Comparison of ENCODE assay signal across 7 cellular contexts in genomic region chr1:183318433-183318832, GRCh38.
A peak's percentile ranks its signal among the peaks of the same experiment; 100 is the strongest.
DNase-seq lines count a peak whose midpoint lies in the region; ATAC-seq, FAIRE-seq and TF ChIP-seq lines count a peak whose summit lies in the region.

No MANE protein-coding gene starts in this region.

- FAIRE-seq in bronchial epithelial cell (lab: Jason Lieb, UNC), result no peak

- no peaks in the 10 kb centered on the region for H3K36me3 Mint-ChIP-seq in type B pancreatic cell

- H3K4me3 ChIP-seq in bronchial epithelial cell (ENCODE audit: low read depth, low read length), result no peak overlapping the region

- ATAC-seq in left colon (peak; percentile 48), HG03354 (IDR thresholded peaks at IDR 0.05; ENCODE audit: poor library complexity, severe bottlenecking, unreplicated experiment) (no peak)

- DNase-seq in GM19238 (ENCODE audit: insufficient read length, low spot score), result peak; percentile 13
- peak; percentile 34 for DNase-seq in HuH-7.5 (ENCODE audit: low spot score)
- peak; percentile 87 for DNase-seq in bronchial epithelial cell (ENCODE audit: low read depth)
- DNase-seq in left colon, result peak; percentile 31 to 62
- DNase-seq in type B pancreatic cell (ENCODE audit: extremely low spot score, unreplicated experiment), result no peak
- DNase-seq in activated CD4-positive, CD25-positive, alpha-beta regulatory T cell treated with anti-CD3 and anti-CD28 coated beads, Interleukin-2, amount 50 U/mL, for 72 hours, result no peak

- peaks cover 39% of the 10 kb centered on the region for H3K4me1 Mint-ChIP-seq in type B pancreatic cell (ENCODE audit: unreplicated experiment)

- H3K9me3 Mint-ChIP-seq in type B pancreatic cell, result no peaks in the 10 kb centered on the region

- TF ChIP-seq CTCF in bronchial epithelial cell (IDR thresholded peaks at IDR 0.05; ENCODE audit: insufficient read depth, low read length, severe bottlenecking) (peak; percentile 81), type B pancreatic cell (conservative IDR thresholded peaks at IDR 0.05) (peak; percentile 41)

- H3K27me3 Mint-ChIP-seq in type B pancreatic cell, result no peaks in the 10 kb centered on the region

- intact Hi-C loops in left colon (cut with DNase I, micrococcal nuclease), result no loop called here

- H3K36me3 ChIP-seq in bronchial epithelial cell (ENCODE audit: control insufficient read depth, insufficient read depth, low read length), result no peaks in the 10 kb centered on the region

- no peaks in the 10 kb centered on the region for H3K27me3 ChIP-seq in bronchial epithelial cell (ENCODE audit: control insufficient read depth, insufficient read depth, low read length)

- peak overlapping the region; percentile 65 for H3K27ac Mint-ChIP-seq in type B pancreatic cell

- no peak overlapping the region for H3K4me3 Mint-ChIP-seq in type B pancreatic cell

Comparison
In these comparisons a context has a peak if more than half of its experiments do, and no peak if none do; other contexts are left out.
1. DNase-seq: peak in GM19238 (single experiment), HuH-7.5 (single experiment), bronchial epithelial cell (single experiment) and left colon (2 of 2); none in type B pancreatic cell (single experiment) and activated CD4-positive, CD25-positive, alpha-beta regulatory T cell treated with anti-CD3 and anti-CD28 coated beads, Interleukin-2, amount 50 U/mL, for 72 hours (single experiment).